13 cellular contexts compared by ENCODE assay signal in genomic region chr4:89100853-89101252, GRCh38. TPM values are rescaled to one million over a fixed set of nuclear protein-coding genes. Genes with fewer than 3 reads are reported as not detected.
DNase-seq lines count a peak whose midpoint lies in the region; ATAC-seq lines count a peak whose summit lies in the region.
"Had no signal": no experiment of that assay in that cellular context is flagged by ENCODE, and none has a peak within 500 bp of the region (broad histone marks: within the 10 kb centered on the region; RNA-seq: fewer than 3 reads in every experiment).

No MANE protein-coding gene starts in this region.

- peak overlapping the region; percentile 21 to 50 (median 30) for H3K27ac Mint-ChIP-seq in IgD-negative memory B cell
- no peak overlapping the region for H3K27ac Mint-ChIP-seq in immature natural killer cell
- H3K27ac Mint-ChIP-seq: CD8-positive, alpha-beta T cell; naive thymus-derived CD4-positive, alpha-beta T cell; T-helper 17 cell had no signal

- H3K4me3 Mint-ChIP-seq in IgD-negative memory B cell (peak overlapping the region; percentile 22 to 77 (median 40)), immature natural killer cell (no peak overlapping the region)
- H3K4me3 Mint-ChIP-seq: CD8-positive, alpha-beta T cell; naive thymus-derived CD4-positive, alpha-beta T cell; T-helper 17 cell had no signal

- ATAC-seq in GM18520 (IDR thresholded peaks at IDR 0.05; ENCODE audit: unreplicated experiment) = peak; percentile 1
- peak; percentile 9 for ATAC-seq in GM19452 (IDR thresholded peaks at IDR 0.05; ENCODE audit: unreplicated experiment)
- peak; percentile 14 for ATAC-seq in HG02798 (IDR thresholded peaks at IDR 0.05; ENCODE audit: poor library complexity, unreplicated experiment)
- ATAC-seq: CD8-positive, alpha-beta T cell; naive thymus-derived CD4-positive, alpha-beta T cell had no signal

- H3K27me3 Mint-ChIP-seq in IgD-negative memory B cell = no peaks in the 10 kb centered on the region
- H3K27me3 Mint-ChIP-seq in immature natural killer cell (ENCODE audit: low read depth in 3 of 3) = peaks cover 1 to 6% (median 6%) of the 10 kb centered on the region in 3 donors

- DNase-seq in SKM-1 treated with dmso at 0.1 percent for 144 hours (lab: John Stamatoyannopoulos, UW; ENCODE audit: unreplicated experiment) (no peak), immature natural killer cell (no peak), NCI-H2081 treated with DMSO at 0.1 percent for 48 hours (lab: John Stamatoyannopoulos, UW) (no peak)
- no peak for DNase-seq in effector CD8-positive, alpha-beta T cell (lab: John Stamatoyannopoulos, UW)
- DNase-seq: CD8-positive, alpha-beta T cell; kidney; naive thymus-derived CD4-positive, alpha-beta T cell; NCI-H226; T-helper 17 cell had no signal

- peaks cover 0 to 7% (median 5%) of the 10 kb centered on the region in 3 donors for H3K9me3 Mint-ChIP-seq in IgD-negative memory B cell
- no peaks in the 10 kb centered on the region for H3K9me3 Mint-ChIP-seq in immature natural killer cell
- H3K9me3 Mint-ChIP-seq: CD8-positive, alpha-beta T cell; naive thymus-derived CD4-positive, alpha-beta T cell had no signal

- peaks cover 5% of the 10 kb centered on the region for H3K36me3 Mint-ChIP-seq in IgD-negative memory B cell
- no peaks in the 10 kb centered on the region for H3K36me3 Mint-ChIP-seq in immature natural killer cell
- H3K36me3 Mint-ChIP-seq: CD8-positive, alpha-beta T cell; naive thymus-derived CD4-positive, alpha-beta T cell had no signal

- H3K4me1 Mint-ChIP-seq in IgD-negative memory B cell = peaks cover 6 to 21% (median 9%) of the 10 kb centered on the region in 3 donors
- H3K4me1 Mint-ChIP-seq in immature natural killer cell = no peaks in the 10 kb centered on the region

RNA-seq across cellular contexts. Expression of gene TIGD2, which starts 10.5 kb away (rescaled TPM):
- polyA plus RNA-seq in IgD-negative memory B cell (5.0 TPM), immature natural killer cell (1 to 10 TPM; 2.0 to 7.4 (median 3.9) TPM)

RNA-seq across cellular contexts. Expression of gene FAM13A, which starts 43.9 kb away (rescaled TPM):
- polyA plus RNA-seq in IgD-negative memory B cell (2.3 TPM), immature natural killer cell (1 to 10 TPM; 1.5 to 3.4 (median 1.7) TPM)

Comparison
In these comparisons a context has a peak if more than half of its experiments do, and no peak if none do; other contexts are left out.
1. H3K27ac Mint-ChIP-seq: peak in IgD-negative memory B cell (3 of 3); none in immature natural killer cell (0 of 6).
2. H3K4me3 Mint-ChIP-seq: peak in IgD-negative memory B cell (4 of 4); none in immature natural killer cell (0 of 5).
3. Peak in every context shown above with its lines, with median percentiles within 50 percentile points of each other: ATAC-seq.